Comparison of ENCODE assay signal across 3 cellular contexts in genomic region chr1:154075746-154076145, GRCh38.
A peak's percentile ranks its signal among the peaks of the same experiment; 100 is the strongest.
TF ChIP-seq lines count a peak whose summit lies in the region.

No MANE protein-coding gene starts in this region.

TF ChIP-seq in HepG2, 621 proteins besides CTCF, POLR2A, EP300 and RAD21:
- TF ChIP-seq CEBPB (IDR thresholded peaks at IDR 0.05; ENCODE audit: borderline replicate concordance, low read depth, low read length) (0 out of 2 replicates have a peak, but pooled peaks have one; percentile 13), RBM22 (optimal IDR thresholded peaks at IDR 0.05; ENCODE audit: low read length) (no peak)
TF ChIP-seq in HepG2: peak in this region for 1.

TF ChIP-seq in WTC11, 78 proteins besides CTCF, POLR2A, EP300 and RAD21:
- TF ChIP-seq ZNF121 (CRISPR knock-in tag; IDR thresholded peaks at IDR 0.05) = 0 out of 2 replicates have a peak, but pooled peaks have one; percentile 39
- no peak for TF ChIP-seq GRHL2 (CRISPR knock-in tag; IDR thresholded peaks at IDR 0.05; ENCODE audit: insufficient replicate concordance, severe bottlenecking)

TF ChIP-seq in H1, 55 proteins besides CTCF, POLR2A, EP300 and RAD21:
- TF ChIP-seq JUN (IDR thresholded peaks at IDR 0.05; ENCODE audit: low read depth, low read length) (no peak), PHF8 (conservative IDR thresholded peaks at IDR 0.05; ENCODE audit: low read depth, low read length) (no peak), CEBPB (IDR thresholded peaks at IDR 0.05; ENCODE audit: low read depth, low read length) (0 out of 2 replicates have a peak, but pooled peaks have one; percentile 19), TAF7 (optimal IDR thresholded peaks at IDR 0.05; ENCODE audit: borderline replicate concordance, low read depth, low read length) (no peak)
